Comparison of ENCODE assay signal across 9 cellular contexts in the genomic region with DNA sequence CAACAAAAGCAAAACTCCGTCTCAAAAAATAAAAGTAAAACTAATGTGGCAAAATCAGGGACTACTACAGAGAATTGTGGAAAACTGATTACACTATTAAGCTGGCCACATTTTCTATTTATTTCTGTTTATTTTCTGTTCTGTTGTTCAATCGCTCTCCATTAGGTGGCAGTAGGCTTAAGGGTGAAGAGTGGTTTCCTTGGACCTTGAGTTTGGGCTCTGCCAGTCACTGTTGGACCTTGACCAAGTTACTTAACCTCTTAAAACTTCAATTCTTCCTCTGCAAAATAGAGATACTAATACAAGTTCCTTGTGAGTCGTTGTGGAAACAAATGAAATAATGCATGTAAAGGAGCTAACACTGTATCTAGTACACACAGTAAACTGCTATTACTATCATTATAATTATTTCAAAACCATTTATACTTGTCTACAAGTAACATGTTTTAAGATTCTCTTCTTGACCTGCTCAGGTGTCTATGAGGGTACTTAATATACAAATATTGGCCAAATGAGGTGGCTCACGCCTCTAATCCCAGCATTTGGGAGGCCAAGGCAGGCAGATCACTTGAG. TPM values are rescaled to one million over a fixed set of nuclear protein-coding genes. Genes with fewer than 3 reads are reported as not detected.
A peak's percentile ranks its signal among the peaks of the same experiment; 100 is the strongest.
DNase-seq lines count a peak whose midpoint lies in the region.
"Had no signal": no experiment of that assay in that cellular context is flagged by ENCODE, and none has a peak within 500 bp of the region (broad histone marks: within the 10 kb centered on the region; RNA-seq: fewer than 3 reads in every experiment).

No MANE protein-coding gene starts in this region.

- no peaks in the 10 kb centered on the region; the same call in 1 of the 2 replicates for H3K79me2 ChIP-seq in GM23248 (ENCODE audit: insufficient read depth)

- H3K9ac ChIP-seq in GM23248 = peak overlapping the region; percentile 35; the same call in 1 of the 2 replicates

- H3K4me3 ChIP-seq in GM23248 = no peak overlapping the region

- H3F3A ChIP-seq in GM23248 (ENCODE audit: insufficient read depth) = peaks cover 4% of the 10 kb centered on the region; the same call in 1 of the 2 replicates

- peak overlapping the region; percentile 62 for H3K27ac ChIP-seq in GM23248

- no peak overlapping the region for H3K4me2 ChIP-seq in GM23248 (ENCODE audit: unreplicated experiment)

- no peak overlapping the region for H2AFZ ChIP-seq in GM23248

- WGBS in GM23248 (ENCODE audit: low coverage in 1 of 2, low lambda C conversion rate in 2 of 2, missing lambda C conversion rate in 2 of 2), 2 experiments = 35 to 36% methylated on average over 4 of the region's 4 CpGs

- peaks cover 6% of the 10 kb centered on the region; the same call in 1 of the 2 replicates for H3K36me3 ChIP-seq in GM23248 (ENCODE audit: low read depth)

- DNase-seq in Daoy (ENCODE audit: low read depth) (peak; percentile 9), GM23248 (peak; percentile 92), NCI-H82 (lab: John Stamatoyannopoulos, UW) (peak; percentile 29), dermis blood vessel endothelial cell (peak; percentile 74), lung microvascular endothelial cell (ENCODE audit: low read depth in 2 of 2) (peak; percentile 61 to 64), GM19238 (ENCODE audit: insufficient read length, low spot score) (no peak), retina (no peak), NCI-H146 treated with DMSO at 0.1 percent for 48 hours (lab: John Stamatoyannopoulos, UW; ENCODE audit: unreplicated experiment) (no peak)

- in situ Hi-C loops in GM23248 (cut with MboI) = loop anchor here (5.0 kb wide), 1 partner anchor 86 kb away; no protein-coding TSS in a partner anchor

- H4K20me1 ChIP-seq in GM23248 (ENCODE audit: insufficient read depth) = no peaks in the 10 kb centered on the region

- no peaks in the 10 kb centered on the region for H3K27me3 ChIP-seq in GM23248 (replicated peaks; ENCODE audit: insufficient read depth)

- peaks cover 14% of the 10 kb centered on the region for H3K4me1 ChIP-seq in GM23248 (ENCODE audit: insufficient read depth)

- H3K9me3 ChIP-seq in GM23248 (ENCODE audit: low read depth) = no peaks in the 10 kb centered on the region

- H3K9me2 ChIP-seq in GM23248 (ENCODE audit: insufficient read depth) = no peaks in the 10 kb centered on the region

RNA-seq across cellular contexts. Expression of a gene that starts 15.2 kb away (rescaled TPM):
- total RNA-seq in Daoy (2014; rRNA removed; shearing (Covaris generic)) = 6.8 and 13.5 TPM in 2 replicates
- total RNA-seq in GM23248 (2014; rRNA removed; shearing (Covaris generic)) = 37.0 and 44.6 TPM in 2 replicates
- 30.4 and 31.1 TPM in 2 replicates for polyA plus RNA-seq in GM23248 (2016; fragmentation: Nextera tagmentation; extraction: Ambion mirVana)
- 48.0 and 71.5 TPM in 2 replicates for total RNA-seq in dermis blood vessel endothelial cell
- 31.2 and 35.5 TPM in 2 replicates for total RNA-seq in lung microvascular endothelial cell

RNA-seq across cellular contexts. Expression of a gene that starts 46.6 kb away (rescaled TPM):
- 4.9 and 20.3 TPM in 2 replicates for total RNA-seq in Daoy (2014; rRNA removed; shearing (Covaris generic))
- total RNA-seq in GM23248 (2014; rRNA removed; shearing (Covaris generic)) = 9.4 and 11.2 TPM in 2 replicates
- 34.8 and 36.4 TPM in 2 replicates for polyA plus RNA-seq in GM23248 (2016; fragmentation: Nextera tagmentation; extraction: Ambion mirVana)
- total RNA-seq in dermis blood vessel endothelial cell (20.4 and 21.6 TPM in 2 replicates), lung microvascular endothelial cell (10.9 and 14.1 TPM in 2 replicates)

RNA-seq across cellular contexts. Expression of a gene that starts 53.1 kb away (rescaled TPM):
- not detected in 2 replicates for total RNA-seq in Daoy (2014; rRNA removed; shearing (Covaris generic))
- not detected in 2 replicates for total RNA-seq in GM23248 (2014; rRNA removed; shearing (Covaris generic))
- polyA plus RNA-seq in GM23248 (2016; fragmentation: Nextera tagmentation; extraction: Ambion mirVana) = not detected in 2 replicates
- total RNA-seq in dermis blood vessel endothelial cell (not detected in 2 replicates), lung microvascular endothelial cell (under 0.01 TPM in 2 replicates)
- total RNA-seq: skeletal muscle tissue had no signal

Comparison
In these comparisons a context has a peak if more than half of its experiments do, and no peak if none do; other contexts are left out.
1. DNase-seq: peak in Daoy (single experiment), GM23248 (single experiment), NCI-H82 (single experiment), dermis blood vessel endothelial cell (single experiment) and lung microvascular endothelial cell (2 of 2); none in GM19238 (single experiment), retina (single experiment) and NCI-H146 treated with DMSO at 0.1 percent for 48 hours (single experiment).